Comparison of ENCODE assay signal across 1 cellular context in genomic region chr1:116465845-116466685, GRCh38.
TF ChIP-seq lines count a peak whose summit lies in the region.

No MANE protein-coding gene starts in this region.

TF ChIP-seq in HepG2, 621 proteins besides CTCF, POLR2A, EP300 and RAD21 (continued from another document and continues in another):
- TF ChIP-seq PCBP1 (IDR thresholded peaks at IDR 0.05; ENCODE audit: borderline replicate concordance, low read depth, low read length) = no peak
- TF ChIP-seq TERF1 (CRISPR knock-in tag; IDR thresholded peaks at IDR 0.05) = no peak
- TF ChIP-seq HNRNPL (IDR thresholded peaks at IDR 0.05; ENCODE audit: low read depth, low read length) = no peak
- TF ChIP-seq ZBTB46 (CRISPR knock-in tag; IDR thresholded peaks at IDR 0.05; ENCODE audit: borderline replicate concordance) = no peak
- TF ChIP-seq ZNF691 (CRISPR knock-in tag; IDR thresholded peaks at IDR 0.05; ENCODE audit: borderline replicate concordance, low read depth) = no peak
- peak; percentile 70 for TF ChIP-seq PHF8 (CRISPR knock-in tag; IDR thresholded peaks at IDR 0.05)
- no peak for TF ChIP-seq RBM22 (optimal IDR thresholded peaks at IDR 0.05; ENCODE audit: low read length)
- TF ChIP-seq TCF7L2 (IDR thresholded peaks at IDR 0.05; ENCODE audit: low read depth, low read length) = no peak
- TF ChIP-seq ZNF569 (CRISPR knock-in tag; IDR thresholded peaks at IDR 0.05; ENCODE audit: borderline replicate concordance) = no peak
- TF ChIP-seq FLYWCH1 (CRISPR knock-in tag; IDR thresholded peaks at IDR 0.05) = no peak
- peak; percentile 85 for TF ChIP-seq RXRB (CRISPR knock-in tag; IDR thresholded peaks at IDR 0.05; ENCODE audit: borderline replicate concordance)
- no peak for TF ChIP-seq SRSF9 (IDR thresholded peaks at IDR 0.05; ENCODE audit: borderline replicate concordance, insufficient read depth, low read depth, low read length, poor library complexity, severe bottlenecking)
- TF ChIP-seq ZNF225 (CRISPR knock-in tag; IDR thresholded peaks at IDR 0.05) = no peak
- TF ChIP-seq CENPX (CRISPR knock-in tag; IDR thresholded peaks at IDR 0.05) = no peak
- peak; percentile 88 for TF ChIP-seq RARA (CRISPR knock-in tag; IDR thresholded peaks at IDR 0.05)
- TF ChIP-seq ZNF17 (CRISPR knock-in tag; IDR thresholded peaks at IDR 0.05) = no peak
- TF ChIP-seq ZNF18 (CRISPR knock-in tag; IDR thresholded peaks at IDR 0.05; ENCODE audit: insufficient replicate concordance) = no peak
- TF ChIP-seq PAX8 (CRISPR knock-in tag; IDR thresholded peaks at IDR 0.05; ENCODE audit: borderline replicate concordance) = no peak
- TF ChIP-seq CEBPZ (IDR thresholded peaks at IDR 0.05; ENCODE audit: low read length) = no peak
- no peak for TF ChIP-seq E2F2 (CRISPR knock-in tag; IDR thresholded peaks at IDR 0.05; ENCODE audit: borderline replicate concordance)
- no peak for TF ChIP-seq SSRP1 (CRISPR knock-in tag; IDR thresholded peaks at IDR 0.05)
- TF ChIP-seq DRAP1 (CRISPR knock-in tag; IDR thresholded peaks at IDR 0.05) = peak; percentile 68; the same call in 1 of the 2 replicates
- TF ChIP-seq FOXC1 (CRISPR knock-in tag; IDR thresholded peaks at IDR 0.05; ENCODE audit: borderline replicate concordance) = no peak
- TF ChIP-seq TARDBP (CRISPR knock-in tag; IDR thresholded peaks at IDR 0.05) = peak; percentile 66; the same call in 1 of the 2 replicates
- TF ChIP-seq ZNF563 (CRISPR knock-in tag; IDR thresholded peaks at IDR 0.05) = no peak
- TF ChIP-seq ZBTB25 (CRISPR knock-in tag; IDR thresholded peaks at IDR 0.05) = no peak
- TF ChIP-seq KDM6A (CRISPR knock-in tag; IDR thresholded peaks at IDR 0.05; ENCODE audit: low read depth) = peak; percentile 89
- no peak for TF ChIP-seq ZKSCAN5 (CRISPR knock-in tag; IDR thresholded peaks at IDR 0.05)
- TF ChIP-seq PHB2 (IDR thresholded peaks at IDR 0.05; ENCODE audit: partially characterized antibody) = no peak
- TF ChIP-seq ZNF746 (CRISPR knock-in tag; IDR thresholded peaks at IDR 0.05) = peak; percentile 70; the same call in 1 of the 2 replicates
- peak; percentile 83; the same call in 1 of the 2 replicates for TF ChIP-seq ZNF747 (CRISPR knock-in tag; IDR thresholded peaks at IDR 0.05; ENCODE audit: borderline replicate concordance)
- TF ChIP-seq JDP2 (CRISPR knock-in tag; IDR thresholded peaks at IDR 0.05; ENCODE audit: borderline replicate concordance) = no peak
- peak; percentile 86 for TF ChIP-seq RXRA (CRISPR knock-in tag; IDR thresholded peaks at IDR 0.05)
- no peak for TF ChIP-seq SUZ12 (IDR thresholded peaks at IDR 0.05; ENCODE audit: low read depth, low read length)
- TF ChIP-seq TFAP4 (IDR thresholded peaks at IDR 0.05; ENCODE audit: borderline replicate concordance, low read depth) = peak; percentile 95
- no peak for TF ChIP-seq TBP (CRISPR knock-in tag; IDR thresholded peaks at IDR 0.05)
- TF ChIP-seq ZNF350 (CRISPR knock-in tag; IDR thresholded peaks at IDR 0.05; ENCODE audit: borderline replicate concordance, low read depth) = peak; percentile 90
- no peak for TF ChIP-seq RNF219 (CRISPR knock-in tag; IDR thresholded peaks at IDR 0.05)
- TF ChIP-seq SOX6 (IDR thresholded peaks at IDR 0.05) = no peak
- peak; percentile 88 for TF ChIP-seq SOX6 (CRISPR knock-in tag; IDR thresholded peaks at IDR 0.05)
- TF ChIP-seq ZFP91 (CRISPR knock-in tag; IDR thresholded peaks at IDR 0.05; ENCODE audit: borderline replicate concordance) = peak; percentile 60; the same call in 1 of the 2 replicates
- no peak for TF ChIP-seq HOXA7 (CRISPR knock-in tag; IDR thresholded peaks at IDR 0.05)
- TF ChIP-seq GMEB1 (CRISPR knock-in tag; IDR thresholded peaks at IDR 0.05; ENCODE audit: borderline replicate concordance) = peak; percentile 21; the same call in 1 of the 2 replicates
- TF ChIP-seq ZNF552 (CRISPR knock-in tag; IDR thresholded peaks at IDR 0.05; ENCODE audit: borderline replicate concordance) = no peak
- TF ChIP-seq CCAR2 (optimal IDR thresholded peaks at IDR 0.05; ENCODE audit: low read depth, low read length) = no peak
- TF ChIP-seq SKI (IDR thresholded peaks at IDR 0.05; ENCODE audit: partially characterized antibody) = peak; percentile 97
- no peak for TF ChIP-seq ZNF672 (CRISPR knock-in tag; IDR thresholded peaks at IDR 0.05)
- TF ChIP-seq SPEN (CRISPR knock-in tag; IDR thresholded peaks at IDR 0.05; ENCODE audit: low read depth) = no peak; the same call in 1 of the 2 replicates
- no peak for TF ChIP-seq ZFAT (CRISPR knock-in tag; conservative IDR thresholded peaks at IDR 0.05)
